ENCODE assay signal across 14 cellular contexts in the genomic region with DNA sequence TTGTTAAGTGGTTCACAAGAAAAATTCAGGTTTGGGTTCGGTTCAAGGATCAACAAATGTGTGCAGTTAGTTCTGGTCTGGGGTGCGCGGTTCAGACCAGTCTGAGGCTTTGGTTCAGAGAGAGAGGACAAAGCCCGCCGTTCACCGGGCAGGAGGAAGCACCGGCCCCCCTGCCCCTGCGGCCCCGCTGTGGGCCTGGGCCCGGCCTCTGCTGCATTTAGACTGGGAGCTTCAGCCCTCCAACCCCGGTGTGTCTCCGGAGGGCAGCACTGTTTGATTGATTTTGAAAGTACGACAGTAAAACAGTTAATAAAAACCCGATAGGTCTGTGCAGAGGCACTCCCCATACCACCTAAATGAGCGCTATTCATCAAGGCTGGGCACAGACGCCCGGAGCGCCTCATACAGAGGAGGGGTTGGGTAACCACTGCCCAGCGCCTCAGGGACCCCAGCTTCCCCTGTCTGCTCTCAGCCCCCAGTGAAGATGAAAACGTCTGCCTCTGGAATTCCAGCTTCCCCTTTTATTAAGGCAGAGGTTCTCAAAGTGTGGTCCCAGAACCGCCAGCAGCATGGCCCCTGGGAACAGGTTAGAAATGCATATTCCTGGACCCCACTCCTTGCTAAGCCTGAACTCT.
DNase-seq lines count a peak whose midpoint lies in the region; ATAC-seq and TF ChIP-seq lines count a peak whose summit lies in the region.
"Had no signal": no experiment of that assay in that cellular context is flagged by ENCODE, and none has a peak within 500 bp of the region (broad histone marks: within the 10 kb centered on the region; RNA-seq: fewer than 3 reads in every experiment).

No MANE protein-coding gene starts in this region.

- TF ChIP-seq CTCF in VCaP (conservative IDR thresholded peaks at IDR 0.05) = no peak
- no peak for TF ChIP-seq CTCF in mesothelial cell of epicardium (IDR thresholded peaks at IDR 0.05; ENCODE audit: unreplicated experiment)
- TF ChIP-seq CTCF in RWPE1 (conservative IDR thresholded peaks at IDR 0.05; ENCODE audit: low read depth) = no peak

- no peaks in the 10 kb centered on the region for H3K36me3 ChIP-seq in aorta (ENCODE audit: control insufficient read depth in 1 of 2, insufficient read depth in 2 of 2, low read length in 1 of 2)

- H3K27me3 Mint-ChIP-seq in mesothelial cell of epicardium (ENCODE audit: low read depth) = no peaks in the 10 kb centered on the region

- H3K27ac Mint-ChIP-seq in mesothelial cell of epicardium = peak overlapping the region; percentile 71
- H3K27ac Mint-ChIP-seq: CD4-positive, alpha-beta memory T cell had no signal

- DNase-seq in cardiac septum (ENCODE audit: low spot score) (peak; percentile 64), Right ventricle myocardium superior (no peak), mesothelial cell of epicardium (ENCODE audit: low spot score in 2 of 2, unreplicated experiment in 2 of 2) (peak in 1 of 2 experiments; percentile 42), aorta (peak; percentile 26 to 64), NCI-H526 treated with DMSO at 0.1 percent for 48 hours (lab: John Stamatoyannopoulos, UW) (no peak), epidermal melanocyte (ENCODE audit: insufficient read length, low spot score) (no peak), RWPE1 (ENCODE audit: low spot score) (no peak)
- DNase-seq: CD4-positive, alpha-beta memory T cell; DND-41; GDM1; NCI-H1048; NCI-H1694; NCI-H446 had no signal

- no peak overlapping the region for H3K4me3 ChIP-seq in aorta (ENCODE audit: low read length in 2 of 2)

- peak overlapping the region; percentile 10 for H3K4me3 Mint-ChIP-seq in mesothelial cell of epicardium
- H3K4me3 Mint-ChIP-seq: CD4-positive, alpha-beta memory T cell had no signal

- H3K27ac ChIP-seq in VCaP (peak overlapping the region; percentile 59), aorta (ENCODE audit: low read depth in 1 of 2, low read length in 2 of 2) (no peak overlapping the region), RWPE1 (no peak overlapping the region)

- 83 to 89% methylated on average over 21 of the region's 21 CpGs for WGBS in aorta, 2 donors

- H3K9me3 ChIP-seq in aorta (ENCODE audit: control insufficient read depth, low read length) = no peaks in the 10 kb centered on the region

- CTCF ChIA-PET in RWPE1 (lab: Yijun Ruan, JAX) = interaction anchor here (0.7 kb wide), 1 partner anchor 267 kb away, joined by 3 read pairs; no protein-coding TSS in a partner anchor

- H3K9me3 Mint-ChIP-seq in mesothelial cell of epicardium = no peaks in the 10 kb centered on the region

- ATAC-seq in Right ventricle myocardium superior (ENCODE audit: poor library complexity) = no peak
- no peak for ATAC-seq in aorta (ENCODE audit: low FRiP score)

- no peaks in the 10 kb centered on the region for H3K27me3 ChIP-seq in aorta (ENCODE audit: control insufficient read depth in 1 of 2, insufficient read depth in 2 of 2, low read length in 1 of 2)

- POLR2A ChIA-PET in RWPE1 (lab: Yijun Ruan, JAX; ENCODE audit: low non-redundant PET) = no interaction called here

- no peaks in the 10 kb centered on the region for H3K4me1 ChIP-seq in aorta (ENCODE audit: control insufficient read depth in 1 of 2, insufficient read depth in 2 of 2, low read length in 2 of 2)

- intact Hi-C loops in cardiac septum (cut with DNase I) = loop anchor here (10.0 kb wide), 1 partner anchor 780 kb away; no protein-coding TSS in a partner anchor
- intact Hi-C loops in Right ventricle myocardium superior (cut with DNase I) = no loop called here
- intact Hi-C loops in aorta (cut with DNase I) = no loop called here

- no peaks in the 10 kb centered on the region for H3K36me3 Mint-ChIP-seq in mesothelial cell of epicardium
- H3K36me3 Mint-ChIP-seq: CD4-positive, alpha-beta memory T cell had no signal

- H3K4me1 Mint-ChIP-seq in mesothelial cell of epicardium = peaks cover 52% of the 10 kb centered on the region
- H3K4me1 Mint-ChIP-seq: CD4-positive, alpha-beta memory T cell had no signal

Comparison
In these comparisons a context has a peak if more than half of its experiments do, and no peak if none do; other contexts are left out.
1. DNase-seq: peak in cardiac septum (single experiment) and aorta (2 of 2); none in Right ventricle myocardium superior (single experiment), NCI-H526 treated with DMSO at 0.1 percent for 48 hours (single experiment), epidermal melanocyte (single experiment) and RWPE1 (single experiment).